ENCODE assay signal across 8 cellular contexts in genomic region chr15:64699767-64700388, GRCh38.
DNase-seq lines count a peak whose midpoint lies in the region; ATAC-seq and TF ChIP-seq lines count a peak whose summit lies in the region.

No MANE protein-coding gene starts in this region.

- TF ChIP-seq CTCF in cardiac muscle cell (IDR thresholded peaks at IDR 0.05; ENCODE audit: low read depth, low read length) (no peak), progenitor cell of endocrine pancreas (IDR thresholded peaks at IDR 0.05; ENCODE audit: unreplicated experiment) (no peak)

- H3K9me3 ChIP-seq in cardiac muscle cell (ENCODE audit: low read depth): no peaks in the 10 kb centered on the region

- ATAC-seq in T-cell (replicated peaks in 1 of 4) (no peak), GM19351 (IDR thresholded peaks at IDR 0.05; ENCODE audit: unreplicated experiment) (no peak)

- H3K4me1 Mint-ChIP-seq in T-cell (peaks cover 73 to 79% (median 74%) of the 10 kb centered on the region in 3 donors), progenitor cell of endocrine pancreas (ENCODE audit: low read depth) (peaks cover 64% of the 10 kb centered on the region)

- CTCF ChIA-PET in T-cell (lab: Charles Lee): interaction anchor here (0.6 to 1.6 kb wide), 3 partner anchors 13 to 596 kb away, joined by 5 to 9 read pairs (median 8); no protein-coding TSS in a partner anchor

- POLR2A ChIA-PET in T-cell (lab: Charles Lee): no interaction called here

- H3K27me3 ChIP-seq in cardiac muscle cell: no peaks in the 10 kb centered on the region

- peaks cover 9% of the 10 kb centered on the region for H3K36me3 Mint-ChIP-seq in T-cell
- H3K36me3 Mint-ChIP-seq in progenitor cell of endocrine pancreas (ENCODE audit: insufficient read depth): peaks cover 5% of the 10 kb centered on the region

- no peaks in the 10 kb centered on the region for H3K27me3 Mint-ChIP-seq in T-cell
- no peaks in the 10 kb centered on the region for H3K27me3 Mint-ChIP-seq in progenitor cell of endocrine pancreas

- H3K9me3 Mint-ChIP-seq in T-cell (no peaks in the 10 kb centered on the region), progenitor cell of endocrine pancreas (ENCODE audit: low read depth) (no peaks in the 10 kb centered on the region)

- peak overlapping the region; percentile 92 for H3K27ac ChIP-seq in cardiac muscle cell

- peak overlapping the region; percentile 83 for H3K4me3 ChIP-seq in cardiac muscle cell

- DNase-seq in ELF-1 (ENCODE audit: low read depth, low spot score): peak; percentile 97
- no peak for DNase-seq in T-cell
- peak; percentile 76 to 93 for DNase-seq in cardiac muscle cell (ENCODE audit: low read depth in 1 of 2, low spot score in 1 of 2)
- DNase-seq in progenitor cell of endocrine pancreas (ENCODE audit: low spot score, unreplicated experiment): no peak
- DNase-seq in HCEC 1CT: no peak
- DNase-seq in activated gamma-delta T cell (lab: John Stamatoyannopoulos, UW): no peak
- DNase-seq in stimulated activated CD4-positive, alpha-beta T cell treated with anti-CD3 and anti-CD28 coated beads, Interleukin-4, amount 100 ng/mL, for 4 hours: no peak

- peak overlapping the region; percentile 64 to 73 for H3K27ac Mint-ChIP-seq in T-cell
- H3K27ac Mint-ChIP-seq in progenitor cell of endocrine pancreas: peak overlapping the region; percentile 89

- H3K36me3 ChIP-seq in cardiac muscle cell: peaks cover 12% of the 10 kb centered on the region

- peaks cover 67% of the 10 kb centered on the region for H3K4me1 ChIP-seq in cardiac muscle cell (ENCODE audit: low read depth)

- H3K4me3 Mint-ChIP-seq in T-cell (peak overlapping the region in 1 of 3 donors; percentile 78), progenitor cell of endocrine pancreas (ENCODE audit: low read depth) (peak overlapping the region; percentile 80)

Comparison
In these comparisons a context has a peak if more than half of its experiments do, and no peak if none do; other contexts are left out.
1. DNase-seq: peak in ELF-1 (single experiment) and cardiac muscle cell (2 of 2); none in T-cell (0 of 34), progenitor cell of endocrine pancreas (single experiment), HCEC 1CT (single experiment), activated gamma-delta T cell (single experiment) and stimulated activated CD4-positive, alpha-beta T cell treated with anti-CD3 and anti-CD28 coated beads, Interleukin-4, amount 100 ng/mL, for 4 hours (0 of 2).